1 cellular context compared by ENCODE assay signal in the genomic region with DNA sequence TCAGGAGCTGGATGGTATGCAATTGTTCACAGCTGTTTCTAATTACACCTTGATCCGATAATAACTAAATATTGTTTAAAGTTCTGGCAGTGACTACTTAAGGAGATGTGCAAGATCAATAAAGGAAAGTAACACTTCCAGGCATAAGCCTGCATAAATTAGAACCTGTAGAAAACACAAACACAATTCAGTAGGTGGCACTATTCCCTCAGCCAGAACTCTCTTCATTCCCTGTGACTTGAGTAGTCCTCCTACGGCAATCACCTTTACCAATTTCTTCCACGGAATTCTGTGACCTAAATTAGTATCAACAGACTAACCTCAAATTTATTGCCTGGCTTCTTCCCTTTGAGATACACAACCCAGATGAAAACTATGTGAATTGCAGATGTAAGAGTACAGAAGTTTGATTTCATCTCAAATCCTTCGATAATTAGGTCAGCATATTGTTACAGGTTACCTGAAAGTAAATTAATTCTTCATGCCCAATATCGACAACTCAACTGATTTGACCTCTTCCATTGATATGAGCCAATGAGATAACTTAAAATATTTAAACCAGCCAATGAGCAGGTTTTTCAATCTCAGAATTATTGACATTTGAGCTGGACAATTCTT.
TF ChIP-seq lines count a peak whose summit lies in the region.

No MANE protein-coding gene starts in this region.

TF ChIP-seq in WTC11, 78 proteins besides CTCF, POLR2A, EP300 and RAD21 (continued from another document):
- TF ChIP-seq, protein P1, sequence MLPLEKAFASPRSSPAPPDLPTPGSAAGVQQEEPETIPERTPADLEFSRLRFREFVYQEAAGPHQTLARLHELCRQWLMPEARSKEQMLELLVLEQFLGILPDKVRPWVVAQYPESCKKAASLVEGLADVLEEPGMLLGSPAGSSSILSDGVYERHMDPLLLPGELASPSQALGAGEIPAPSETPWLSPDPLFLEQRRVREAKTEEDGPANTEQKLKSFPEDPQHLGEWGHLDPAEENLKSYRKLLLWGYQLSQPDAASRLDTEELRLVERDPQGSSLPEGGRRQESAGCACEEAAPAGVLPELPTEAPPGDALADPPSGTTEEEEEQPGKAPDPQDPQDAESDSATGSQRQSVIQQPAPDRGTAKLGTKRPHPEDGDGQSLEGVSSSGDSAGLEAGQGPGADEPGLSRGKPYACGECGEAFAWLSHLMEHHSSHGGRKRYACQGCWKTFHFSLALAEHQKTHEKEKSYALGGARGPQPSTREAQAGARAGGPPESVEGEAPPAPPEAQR (CRISPR knock-in tag; IDR thresholded peaks at IDR 0.05): no peak
- TF ChIP-seq MXD4 (CRISPR knock-in tag; IDR thresholded peaks at IDR 0.05; ENCODE audit: borderline replicate concordance) (no peak), MYBL2 (CRISPR knock-in tag; IDR thresholded peaks at IDR 0.05) (no peak), SOX15 (CRISPR knock-in tag; IDR thresholded peaks at IDR 0.05) (no peak), SP1 (CRISPR knock-in tag; conservative IDR thresholded peaks at IDR 0.05) (no peak), KAT7 (CRISPR knock-in tag; IDR thresholded peaks at IDR 0.05; ENCODE audit: borderline replicate concordance) (no peak), FOXK1 (CRISPR knock-in tag; IDR thresholded peaks at IDR 0.05) (no peak), CREB1 (CRISPR knock-in tag; IDR thresholded peaks at IDR 0.05) (no peak), ZNF232 (CRISPR knock-in tag; IDR thresholded peaks at IDR 0.05) (no peak), RORB (CRISPR knock-in tag; IDR thresholded peaks at IDR 0.05) (no peak), ZNF423 (CRISPR knock-in tag; IDR thresholded peaks at IDR 0.05) (no peak), ZNF219 (CRISPR knock-in tag; IDR thresholded peaks at IDR 0.05; ENCODE audit: borderline replicate concordance) (no peak)
- TF ChIP-seq, protein P2, sequence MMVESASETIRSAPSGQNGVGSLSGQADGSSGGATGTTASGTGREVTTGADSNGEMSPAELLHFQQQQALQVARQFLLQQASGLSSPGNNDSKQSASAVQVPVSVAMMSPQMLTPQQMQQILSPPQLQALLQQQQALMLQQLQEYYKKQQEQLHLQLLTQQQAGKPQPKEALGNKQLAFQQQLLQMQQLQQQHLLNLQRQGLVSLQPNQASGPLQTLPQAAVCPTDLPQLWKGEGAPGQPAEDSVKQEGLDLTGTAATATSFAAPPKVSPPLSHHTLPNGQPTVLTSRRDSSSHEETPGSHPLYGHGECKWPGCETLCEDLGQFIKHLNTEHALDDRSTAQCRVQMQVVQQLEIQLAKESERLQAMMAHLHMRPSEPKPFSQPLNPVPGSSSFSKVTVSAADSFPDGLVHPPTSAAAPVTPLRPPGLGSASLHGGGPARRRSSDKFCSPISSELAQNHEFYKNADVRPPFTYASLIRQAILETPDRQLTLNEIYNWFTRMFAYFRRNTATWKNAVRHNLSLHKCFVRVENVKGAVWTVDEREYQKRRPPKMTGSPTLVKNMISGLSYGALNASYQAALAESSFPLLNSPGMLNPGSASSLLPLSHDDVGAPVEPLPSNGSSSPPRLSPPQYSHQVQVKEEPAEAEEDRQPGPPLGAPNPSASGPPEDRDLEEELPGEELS (CRISPR knock-in tag; IDR thresholded peaks at IDR 0.05): no peak
- TF ChIP-seq, protein P3, sequence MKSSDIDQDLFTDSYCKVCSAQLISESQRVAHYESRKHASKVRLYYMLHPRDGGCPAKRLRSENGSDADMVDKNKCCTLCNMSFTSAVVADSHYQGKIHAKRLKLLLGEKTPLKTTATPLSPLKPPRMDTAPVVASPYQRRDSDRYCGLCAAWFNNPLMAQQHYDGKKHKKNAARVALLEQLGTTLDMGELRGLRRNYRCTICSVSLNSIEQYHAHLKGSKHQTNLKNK (CRISPR knock-in tag; IDR thresholded peaks at IDR 0.05): no peak
